Comparison of ENCODE assay signal across 1 cellular context in the genomic region with DNA sequence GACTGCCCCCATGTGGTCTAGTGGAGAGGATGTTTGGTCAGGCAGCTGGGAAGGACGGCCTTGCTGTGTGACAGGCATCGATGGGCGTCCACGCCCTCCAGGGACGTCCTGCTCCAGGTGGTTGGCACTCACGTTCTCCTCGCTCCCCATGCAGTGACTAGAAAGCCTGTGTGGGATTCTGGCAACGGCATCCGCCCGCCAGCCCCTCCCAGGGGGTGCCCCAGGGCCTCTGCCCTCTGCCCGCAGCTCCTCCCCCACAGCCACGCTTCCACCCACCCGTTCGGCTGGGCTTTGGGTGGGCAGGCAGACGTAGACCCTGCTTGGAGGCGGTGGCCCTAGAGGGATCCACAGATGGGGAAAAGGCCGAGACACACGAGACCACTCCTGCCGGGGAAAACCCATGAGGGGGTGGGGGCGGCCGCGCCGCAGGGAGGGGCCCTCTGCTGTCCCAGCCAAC.
TF ChIP-seq lines count a peak whose summit lies in the region.

No MANE protein-coding gene starts in this region.

TF ChIP-seq in K562, 482 proteins besides CTCF, POLR2A, EP300 and RAD21 (continued from another document):
- no peak for TF ChIP-seq YY1 (IDR thresholded peaks at IDR 0.05; ENCODE audit: borderline replicate concordance in 1 of 3, control insufficient read depth in 1 of 3, extremely low read depth in 1 of 3, insufficient read depth in 3 of 3, insufficient read length in 1 of 3, insufficient replicate concordance in 2 of 3, low read depth in 1 of 3, low read length in 2 of 3)
- TF ChIP-seq CCAR2 (IDR thresholded peaks at IDR 0.05; ENCODE audit: low read depth, low read length), result no peak
- TF ChIP-seq PYGO2 (tag; IDR thresholded peaks at IDR 0.05), result no peak
- peak; percentile 28; the same call in 1 of the 2 replicates for TF ChIP-seq CREM (IDR thresholded peaks at IDR 0.05; ENCODE audit: low read depth)
- TF ChIP-seq THRAP3 (IDR thresholded peaks at IDR 0.05; ENCODE audit: borderline replicate concordance), result 0 out of 2 replicates have a peak, but pooled peaks have one; percentile 44
- no peak for TF ChIP-seq ARID2 (IDR thresholded peaks at IDR 0.05)
- no peak for TF ChIP-seq ZNF699 (CRISPR knock-in tag; IDR thresholded peaks at IDR 0.05; ENCODE audit: insufficient replicate concordance)
- no peak for TF ChIP-seq SUPT5H (IDR thresholded peaks at IDR 0.05)
- TF ChIP-seq ETS2 (tag; IDR thresholded peaks at IDR 0.05; ENCODE audit: borderline replicate concordance, poor library complexity, severe bottlenecking), result no peak
- TF ChIP-seq, protein P1, sequence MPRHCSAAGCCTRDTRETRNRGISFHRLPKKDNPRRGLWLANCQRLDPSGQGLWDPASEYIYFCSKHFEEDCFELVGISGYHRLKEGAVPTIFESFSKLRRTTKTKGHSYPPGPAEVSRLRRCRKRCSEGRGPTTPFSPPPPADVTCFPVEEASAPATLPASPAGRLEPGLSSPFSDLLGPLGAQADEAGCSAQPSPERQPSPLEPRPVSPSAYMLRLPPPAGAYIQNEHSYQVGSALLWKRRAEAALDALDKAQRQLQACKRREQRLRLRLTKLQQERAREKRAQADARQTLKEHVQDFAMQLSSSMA (CRISPR knock-in tag; IDR thresholded peaks at IDR 0.05), result no peak
- TF ChIP-seq PHTF2 (CRISPR knock-in tag; IDR thresholded peaks at IDR 0.05), result no peak
